22 cellular contexts compared by ENCODE assay signal in genomic region chr17:81565231-81565630, GRCh38. TPM values are rescaled to one million over a fixed set of nuclear protein-coding genes. Genes with fewer than 3 reads are reported as not detected.
DNase-seq lines count a peak whose midpoint lies in the region; ATAC-seq, FAIRE-seq and TF ChIP-seq lines count a peak whose summit lies in the region.
"Had no signal": no experiment of that assay in that cellular context is flagged by ENCODE, and none has a peak within 500 bp of the region (broad histone marks: within the 10 kb centered on the region; RNA-seq: fewer than 3 reads in every experiment).

No MANE protein-coding gene starts in this region.

- H3K4me1 Mint-ChIP-seq in endothelial cell (ENCODE audit: unreplicated experiment) (peaks cover 8% of the 10 kb centered on the region), nephron (peaks cover 30% of the 10 kb centered on the region), H9 (no peaks in the 10 kb centered on the region)
- H3K4me1 Mint-ChIP-seq: central memory CD8-positive, alpha-beta T cell had no signal

- no peaks in the 10 kb centered on the region for H3K23me2 ChIP-seq in H9 (ENCODE audit: insufficient read length, low read depth, low read length, poor library complexity, severe bottlenecking)

- DNase-seq in HepG2 (ENCODE audit: low spot score) (no peak), right lobe of liver (no peak), endothelial cell (ENCODE audit: low spot score) (no peak), upper lobe of right lung (no peak), SW 1271 (lab: John Stamatoyannopoulos, UW) (no peak), H9 (no peak)
- DNase-seq: activated B cell treated with CpG ODN at 0.5 μM for 24 hours; activated CD8-positive, alpha-beta T cell treated with anti-CD3 and anti-CD28 coated beads for 36 hours; activated naive CD4-positive, alpha-beta T cell treated with Interleukin-2 at 50 U/mL for 16 hours; activated T-cell treated with anti-CD3 and anti-CD28 coated beads, Interleukin-2, amount 50 U/mL, for 1 hour; amygdala; erythroblast; foreskin melanocyte; MM.1S; NCI-H748 treated with DMSO at 0.1 percent for 48 hours; substantia nigra had no signal

- H3K4me1 ChIP-seq in HepG2 (ENCODE audit: insufficient read depth, low read length) (no peaks in the 10 kb centered on the region), right lobe of liver (peaks cover 7 to 26% (median 16%) of the 10 kb centered on the region in 4 donors), upper lobe of right lung (peaks cover 25% of the 10 kb centered on the region), H9 (ENCODE audit: insufficient read depth, low read length) (no peaks in the 10 kb centered on the region)

- TF ChIP-seq RAD21 in HepG2 (CRISPR knock-in tag; IDR thresholded peaks at IDR 0.05) = no peak

- H3K4me3 Mint-ChIP-seq in endothelial cell (ENCODE audit: unreplicated experiment) (peak overlapping the region; percentile 73), nephron (no peak overlapping the region), H9 (no peak overlapping the region)
- H3K4me3 Mint-ChIP-seq: activated B cell treated with CpG ODN at 0.5 μM for 24 hours; activated CD8-positive, alpha-beta T cell treated with anti-CD3 and anti-CD28 coated beads for 36 hours; central memory CD8-positive, alpha-beta T cell had no signal

- H3K27me3 ChIP-seq in HepG2 (ENCODE audit: control insufficient read depth in 1 of 2, insufficient read depth in 2 of 2, low read length in 2 of 2) = no peaks in the 10 kb centered on the region
- H3K27me3 ChIP-seq in right lobe of liver = no peaks in the 10 kb centered on the region
- H3K27me3 ChIP-seq in upper lobe of right lung = no peaks in the 10 kb centered on the region
- no peaks in the 10 kb centered on the region for H3K27me3 ChIP-seq in H9 (ENCODE audit: insufficient read depth, low read length)
- H3K27me3 ChIP-seq: neutrophil had no signal

- H4K5ac ChIP-seq in H9 (ENCODE audit: insufficient read length, low read depth, low read length) = no peak overlapping the region

- no peak overlapping the region for H3K4me2 ChIP-seq in HepG2 (ENCODE audit: low read depth, low read length)
- no peak overlapping the region for H3K4me2 ChIP-seq in H9 (ENCODE audit: insufficient read depth, insufficient read length, low read length)

- no peak overlapping the region for H3K14ac ChIP-seq in H9 (ENCODE audit: insufficient read depth, low read length)

- WGBS in HepG2 (ENCODE audit: low lambda C conversion rate) = 95% methylated on average over 10 of the region's 16 CpGs
- 92% methylated on average over 6 of the region's 16 CpGs for WGBS in right lobe of liver (ENCODE audit: insufficient coverage, low coverage, low lambda C conversion rate, missing lambda C conversion rate)
- WGBS in H9 (ENCODE audit: extremely low coverage, insufficient read length, low lambda C conversion rate) = no CpG with 5 or more reads among the region's 16 CpGs

- H3K36me3 Mint-ChIP-seq in endothelial cell (ENCODE audit: low read depth, unreplicated experiment) (peaks cover 44% of the 10 kb centered on the region), nephron (ENCODE audit: low read depth) (peaks cover 74% of the 10 kb centered on the region), H9 (ENCODE audit: insufficient read depth in 1 of 3, low read depth in 3 of 3) (peaks cover 31 to 91% (median 83%) of the 10 kb centered on the region in 3 experiments; a peak in 6 of 7 replicates)

- H3K79me2 ChIP-seq in HepG2 (ENCODE audit: insufficient read depth, low read length) (no peaks in the 10 kb centered on the region), H9 (ENCODE audit: insufficient read depth, low read length) (no peaks in the 10 kb centered on the region)

- H3K56ac ChIP-seq in H9 (ENCODE audit: insufficient read length, low read depth, low read length) = no peak overlapping the region

- no peak overlapping the region for H2AK5ac ChIP-seq in H9 (ENCODE audit: insufficient read length, low read length)

- no peak overlapping the region for H2BK120ac ChIP-seq in H9 (ENCODE audit: low read depth, low read length, poor library complexity, severe bottlenecking)

- H3K9ac ChIP-seq in HepG2 (ENCODE audit: insufficient read depth, low read depth, low read length) = no peak overlapping the region
- no peak overlapping the region for H3K9ac ChIP-seq in H9 (ENCODE audit: extremely low read depth, insufficient read length, low read length)

- H3K27ac Mint-ChIP-seq in endothelial cell (ENCODE audit: unreplicated experiment) = peak overlapping the region; percentile 89
- H3K27ac Mint-ChIP-seq in nephron = peak overlapping the region; percentile 99 to 100 (median 99)
- H3K27ac Mint-ChIP-seq in H9 = no peak overlapping the region; a peak in 1 of 7 replicates
- H3K27ac Mint-ChIP-seq: activated B cell treated with CpG ODN at 0.5 μM for 24 hours; activated CD8-positive, alpha-beta T cell treated with anti-CD3 and anti-CD28 coated beads for 36 hours had no signal

- TF ChIP-seq POLR2A in HepG2 (IDR thresholded peaks at IDR 0.05; ENCODE audit: insufficient read depth in 1 of 2, low read depth in 2 of 2, low read length in 2 of 2) (no peak), right lobe of liver (IDR thresholded peaks at IDR 0.05) (no peak)

- H4K20me1 ChIP-seq in HepG2 (ENCODE audit: insufficient read depth, low read length) = no peaks in the 10 kb centered on the region
- H4K20me1 ChIP-seq in H9 (ENCODE audit: control insufficient read depth, insufficient read depth, insufficient read length) = no peaks in the 10 kb centered on the region

- in situ Hi-C loops in HepG2 (cut with HindIII; ENCODE audit: extremely low pct_ligation_motif_present, low pct_unique_long_range_greater_than_20kb) = no loop called here

- H3K4me3 ChIP-seq in HepG2 (replicated peaks in 1 of 3; ENCODE audit: insufficient read depth in 1 of 3, low read depth in 2 of 3, low read length in 3 of 3) (no peak overlapping the region), right lobe of liver (no peak overlapping the region), upper lobe of right lung (no peak overlapping the region)

- H3K23ac ChIP-seq in H9 (ENCODE audit: insufficient read length, low read depth, low read length) = no peak overlapping the region

- H3K9me3 ChIP-seq in HepG2 (ENCODE audit: low read length) (no peaks in the 10 kb centered on the region), right lobe of liver (no peaks in the 10 kb centered on the region), upper lobe of right lung (no peaks in the 10 kb centered on the region), H9 (ENCODE audit: control insufficient read depth, low read depth, low read length) (no peaks in the 10 kb centered on the region)
- H3K9me3 ChIP-seq: neutrophil had no signal

- H3K27ac ChIP-seq in HepG2 (ENCODE audit: extremely low read length, insufficient read depth, low read length) (no peak overlapping the region), right lobe of liver (no peak overlapping the region), upper lobe of right lung (peak overlapping the region; percentile 66), H9 (ENCODE audit: insufficient read length, low read depth, low read length) (no peak overlapping the region)
- H3K27ac ChIP-seq: neutrophil had no signal

- H3K18ac ChIP-seq in H9 (ENCODE audit: insufficient read length, low read depth, low read length) = no peak overlapping the region

- H2AFZ ChIP-seq in HepG2 (ENCODE audit: low read length) (no peak overlapping the region), H9 (ENCODE audit: low read length) (no peak overlapping the region)

- no peak overlapping the region for H2BK15ac ChIP-seq in H9 (ENCODE audit: low read depth, low read length)

- no peak overlapping the region for H2BK5ac ChIP-seq in H9 (ENCODE audit: insufficient read length, low read length)

- intact Hi-C loops in HepG2 (cut with micrococcal nuclease; ENCODE audit: unreplicated experiment) = no loop called here
- intact Hi-C loops in right lobe of liver (cut with DNase I) = no loop called here
- intact Hi-C loops in upper lobe of right lung (cut with DNase I) = no loop called here

- BruUV-seq in HepG2 (replicated peaks; lab: Mats Ljungman, UMichigan) = no TSS peak

- no peak overlapping the region for H3T11ph ChIP-seq in H9 (ENCODE audit: low read length)

- TF ChIP-seq CTCF in HepG2 (CRISPR knock-in tag; IDR thresholded peaks at IDR 0.05) (no peak), right lobe of liver (IDR thresholded peaks at IDR 0.05) (no peak), endothelial cell (IDR thresholded peaks at IDR 0.05; ENCODE audit: unreplicated experiment) (no peak), nephron (IDR thresholded peaks at IDR 0.05; ENCODE audit: unreplicated experiment in 3 of 3) (no peak), upper lobe of right lung (IDR thresholded peaks at IDR 0.05) (no peak), H9 (conservative IDR thresholded peaks at IDR 0.05) (no peak)

- H4K91ac ChIP-seq in H9 (ENCODE audit: insufficient read length, low read depth, low read length) = no peak overlapping the region

- ATAC-seq in HepG2 (no peak), right lobe of liver (no peak), upper lobe of right lung (no peak), GM21390 (IDR thresholded peaks at IDR 0.05; ENCODE audit: unreplicated experiment) (no peak)
- ATAC-seq: activated CD8-positive, alpha-beta T cell treated with anti-CD3 and anti-CD28 coated beads for 36 hours had no signal

- POLR2A ChIA-PET in HepG2 (lab: Yijun Ruan, JAX) = interaction anchor here (1.5 kb wide), 1 partner anchor 12 kb away, joined by 4 read pairs; no protein-coding TSS in a partner anchor

- H3K27me3 Mint-ChIP-seq in endothelial cell (ENCODE audit: unreplicated experiment) = peaks cover 2% of the 10 kb centered on the region
- no peaks in the 10 kb centered on the region for H3K27me3 Mint-ChIP-seq in nephron (ENCODE audit: low read depth)
- no peaks in the 10 kb centered on the region for H3K27me3 Mint-ChIP-seq in H9 (ENCODE audit: low read depth)
- H3K27me3 Mint-ChIP-seq: activated B cell treated with CpG ODN at 0.5 μM for 24 hours; activated CD8-positive, alpha-beta T cell treated with anti-CD3 and anti-CD28 coated beads for 36 hours; central memory CD8-positive, alpha-beta T cell; IgD-negative memory B cell had no signal

- no peak overlapping the region for H2BK20ac ChIP-seq in H9 (ENCODE audit: low read depth, low read length, poor library complexity, severe bottlenecking)

- no peak overlapping the region for H2BK12ac ChIP-seq in H9 (ENCODE audit: insufficient read length, low read depth, low read length)

- H3K4ac ChIP-seq in H9 (ENCODE audit: low read depth, low read length) = no peak overlapping the region

- no peak for FAIRE-seq in HepG2 (lab: Jason Lieb, UNC)
- FAIRE-seq: keratinocyte had no signal

- TF ChIP-seq EP300 in HepG2 (IDR thresholded peaks at IDR 0.05; ENCODE audit: low read depth in 2 of 2, low read length in 2 of 2) (no peak), HepG2 (CRISPR knock-in tag; IDR thresholded peaks at IDR 0.05; ENCODE audit: borderline replicate concordance) (no peak)

- H3K9me3 Mint-ChIP-seq in endothelial cell (ENCODE audit: unreplicated experiment) = no peaks in the 10 kb centered on the region
- H3K9me3 Mint-ChIP-seq in nephron = no peaks in the 10 kb centered on the region
- H3K9me3 Mint-ChIP-seq in H9 = no peaks in the 10 kb centered on the region
- H3K9me3 Mint-ChIP-seq: activated B cell treated with CpG ODN at 0.5 μM for 24 hours; activated CD8-positive, alpha-beta T cell treated with anti-CD3 and anti-CD28 coated beads for 36 hours; central memory CD8-positive, alpha-beta T cell; IgD-negative memory B cell had no signal

- CTCF ChIA-PET in HepG2 (lab: Yijun Ruan, JAX; ENCODE audit: low intra/inter-chr PET ratio, low total read pairs) = no interaction called here

- H3K36me3 ChIP-seq in HepG2 (replicated peaks in 1 of 2; ENCODE audit: control insufficient read depth in 1 of 2, insufficient read depth in 2 of 2, low read length in 2 of 2) = peaks cover 50 to 84% of the 10 kb centered on the region in 2 experiments
- peaks cover 0 to 80% (median 40%) of the 10 kb centered on the region in 4 donors for H3K36me3 ChIP-seq in right lobe of liver
- peaks cover 95% of the 10 kb centered on the region for H3K36me3 ChIP-seq in upper lobe of right lung

- H3K79me1 ChIP-seq in H9 (ENCODE audit: insufficient read depth, low read depth, low read length, poor library complexity, severe bottlenecking) = no peaks in the 10 kb centered on the region

- no peak overlapping the region for H4K8ac ChIP-seq in H9 (replicated peaks; ENCODE audit: insufficient read length, low read depth, low read length)

RNA-seq across cellular contexts. Expression of gene FAAP100, which starts 13.1 kb away (rescaled TPM):
- total RNA-seq in HepG2 (2016; rRNA removed; fragmentation: Illumina TruSeq; extraction: Trizol) (13.9 and 20.8 TPM in 2 replicates), right lobe of liver (10 to 100 TPM; 13.1 to 17.1 (median 15.2) TPM), endothelial cell (ENCODE audit: unreplicated experiment) (40.6 TPM), upper lobe of right lung (27.3 TPM), H9 (2021) (54.0 and 54.8 TPM in 2 replicates)
- total RNA-seq in HepG2 (2016; cell fraction: cytosol; rRNA removed; fragmentation: Illumina TruSeq; extraction: Trizol; ENCODE audit: low read depth) = 10.4 and 11.2 TPM in 2 replicates
- 11.4 and 20.4 TPM in 2 replicates for total RNA-seq in HepG2 (2016; cell fraction: insoluble cytoplasmic fraction; rRNA removed; fragmentation: Illumina TruSeq; extraction: Trizol)
- total RNA-seq in HepG2 (2016; cell fraction: membrane; rRNA removed; fragmentation: Illumina TruSeq; extraction: Trizol) = 23.6 and 25.4 TPM in 2 replicates
- 19.0 and 22.7 TPM in 2 replicates for total RNA-seq in HepG2 (2016; cell fraction: nucleus; rRNA removed; fragmentation: Illumina TruSeq; extraction: Trizol)
- polyA plus RNA-seq in HepG2 (2011; rRNA removed) = 7.6 and 11.1 TPM in 2 replicates
- polyA plus RNA-seq in HepG2 (2011; cell fraction: cytosol; rRNA removed) = 6.5 and 11.8 TPM in 2 replicates
- polyA plus RNA-seq in HepG2 (2011; cell fraction: nucleus; rRNA removed) = 37.4 and 38.6 TPM in 2 replicates
- 9.3 and 10.7 TPM in 2 replicates for polyA plus RNA-seq in HepG2 (2012)
- 6.1 and 6.4 TPM in 2 replicates for polyA plus RNA-seq in HepG2 (2016; cell fraction: cytosol; fragmentation: Illumina TruSeq; extraction: Trizol; ENCODE audit: low read depth)
- 13.7 and 17.1 TPM in 2 replicates for polyA plus RNA-seq in HepG2 (2016; cell fraction: insoluble cytoplasmic fraction; fragmentation: Illumina TruSeq; extraction: Trizol; ENCODE audit: low read depth)
- polyA plus RNA-seq in HepG2 (2016; cell fraction: membrane; fragmentation: Illumina TruSeq; extraction: Trizol; ENCODE audit: low read depth) = 14.4 and 16.7 TPM in 2 replicates
- 43.7 and 45.9 TPM in 2 replicates for polyA plus RNA-seq in HepG2 (2016; cell fraction: nucleus; fragmentation: Illumina TruSeq; extraction: Trizol; ENCODE audit: insufficient read depth, low read depth)
- 13.6 and 27.9 TPM in 2 replicates for polyA minus RNA-seq in HepG2 (2011; rRNA and poly(A)+ RNA removed; ENCODE audit: low replicate concordance)
- 7.7 and 8.2 TPM in 2 replicates for polyA minus RNA-seq in HepG2 (2011; cell fraction: cytosol; rRNA and poly(A)+ RNA removed)
- polyA minus RNA-seq in HepG2 (2011; cell fraction: nucleus; rRNA and poly(A)+ RNA removed) = 22.8 and 26.2 TPM in 2 replicates

RNA-seq across cellular contexts. Expression of gene FSCN2, which starts 37.1 kb away (rescaled TPM):
- total RNA-seq in HepG2 (2016; rRNA removed; fragmentation: Illumina TruSeq; extraction: Trizol) (not detected in 2 replicates), right lobe of liver (under 1 TPM in 1 of 6 experiments, not detected in 5; 0.22 TPM), endothelial cell (ENCODE audit: unreplicated experiment) (1.5 TPM), upper lobe of right lung (3.6 TPM), H9 (2021) (1.0 and 1.6 TPM in 2 replicates)
- total RNA-seq in HepG2 (2016; cell fraction: cytosol; rRNA removed; fragmentation: Illumina TruSeq; extraction: Trizol; ENCODE audit: low read depth) = not detected in 2 replicates
- total RNA-seq in HepG2 (2016; cell fraction: insoluble cytoplasmic fraction; rRNA removed; fragmentation: Illumina TruSeq; extraction: Trizol) = not detected in 2 replicates
- total RNA-seq in HepG2 (2016; cell fraction: membrane; rRNA removed; fragmentation: Illumina TruSeq; extraction: Trizol) = not detected in 2 replicates
- not detected in 2 replicates for total RNA-seq in HepG2 (2016; cell fraction: nucleus; rRNA removed; fragmentation: Illumina TruSeq; extraction: Trizol)
- 0.09 and 0.31 TPM in 2 replicates for polyA plus RNA-seq in HepG2 (2011; rRNA removed)
- polyA plus RNA-seq in HepG2 (2011; cell fraction: cytosol; rRNA removed) = 0.17 TPM in 2 replicates
- polyA plus RNA-seq in HepG2 (2011; cell fraction: nucleus; rRNA removed) = 2.2 and 2.8 TPM in 2 replicates
- polyA plus RNA-seq in HepG2 (2012) = 0.11 and 0.17 TPM in 2 replicates
- polyA plus RNA-seq in HepG2 (2016; cell fraction: cytosol; fragmentation: Illumina TruSeq; extraction: Trizol; ENCODE audit: low read depth) = not detected in 2 replicates
- not detected in 2 replicates for polyA plus RNA-seq in HepG2 (2016; cell fraction: insoluble cytoplasmic fraction; fragmentation: Illumina TruSeq; extraction: Trizol; ENCODE audit: low read depth)
- not detected in 2 replicates for polyA plus RNA-seq in HepG2 (2016; cell fraction: membrane; fragmentation: Illumina TruSeq; extraction: Trizol; ENCODE audit: low read depth)
- not detected in 2 replicates for polyA plus RNA-seq in HepG2 (2016; cell fraction: nucleus; fragmentation: Illumina TruSeq; extraction: Trizol; ENCODE audit: insufficient read depth, low read depth)
- polyA minus RNA-seq in HepG2 (2011; rRNA and poly(A)+ RNA removed; ENCODE audit: low replicate concordance) = 1.5 and 1.9 TPM in 2 replicates
- polyA minus RNA-seq in HepG2 (2011; cell fraction: cytosol; rRNA and poly(A)+ RNA removed) = not detected in 2 replicates
- polyA minus RNA-seq in HepG2 (2011; cell fraction: nucleus; rRNA and poly(A)+ RNA removed) = 0.75 and 0.77 TPM in 2 replicates
- polyA plus RNA-seq: keratinocyte had no signal

RNA-seq across cellular contexts. Expression of gene ACTG1, which starts 52.6 kb away (rescaled TPM):
- total RNA-seq in HepG2 (2016; rRNA removed; fragmentation: Illumina TruSeq; extraction: Trizol) = 973 and 1,028 TPM in 2 replicates
- total RNA-seq in HepG2 (2016; cell fraction: cytosol; rRNA removed; fragmentation: Illumina TruSeq; extraction: Trizol; ENCODE audit: low read depth) = 361 and 399 TPM in 2 replicates
- 848 and 989 TPM in 2 replicates for total RNA-seq in HepG2 (2016; cell fraction: insoluble cytoplasmic fraction; rRNA removed; fragmentation: Illumina TruSeq; extraction: Trizol)
- 986 and 1,002 TPM in 2 replicates for total RNA-seq in HepG2 (2016; cell fraction: membrane; rRNA removed; fragmentation: Illumina TruSeq; extraction: Trizol)
- total RNA-seq in HepG2 (2016; cell fraction: nucleus; rRNA removed; fragmentation: Illumina TruSeq; extraction: Trizol) = 479 and 519 TPM in 2 replicates
- polyA plus RNA-seq in HepG2 (2011; rRNA removed) = 1,138 and 1,217 TPM in 2 replicates
- polyA plus RNA-seq in HepG2 (2011; cell fraction: cytosol; rRNA removed) = 2,631 and 2,697 TPM in 2 replicates
- 3,693 and 3,967 TPM in 2 replicates for polyA plus RNA-seq in HepG2 (2011; cell fraction: nucleus; rRNA removed)
- 1,881 and 2,139 TPM in 2 replicates for polyA plus RNA-seq in HepG2 (2012)
- polyA plus RNA-seq in HepG2 (2016; cell fraction: cytosol; fragmentation: Illumina TruSeq; extraction: Trizol; ENCODE audit: low read depth) = 598 and 619 TPM in 2 replicates
- 1,358 and 1,713 TPM in 2 replicates for polyA plus RNA-seq in HepG2 (2016; cell fraction: insoluble cytoplasmic fraction; fragmentation: Illumina TruSeq; extraction: Trizol; ENCODE audit: low read depth)
- polyA plus RNA-seq in HepG2 (2016; cell fraction: membrane; fragmentation: Illumina TruSeq; extraction: Trizol; ENCODE audit: low read depth) = 1,224 and 1,364 TPM in 2 replicates
- polyA plus RNA-seq in HepG2 (2016; cell fraction: nucleus; fragmentation: Illumina TruSeq; extraction: Trizol; ENCODE audit: insufficient read depth, low read depth) = 1,038 and 1,070 TPM in 2 replicates
- 750 and 1,581 TPM in 2 replicates for polyA minus RNA-seq in HepG2 (2011; rRNA and poly(A)+ RNA removed; ENCODE audit: low replicate concordance)
- polyA minus RNA-seq in HepG2 (2011; cell fraction: cytosol; rRNA and poly(A)+ RNA removed) = 1,072 and 1,192 TPM in 2 replicates
- polyA minus RNA-seq in HepG2 (2011; cell fraction: nucleus; rRNA and poly(A)+ RNA removed) = 609 and 760 TPM in 2 replicates
- 1,000 to 10,000 TPM in 3 of 6 experiments, 100 to 1,000 TPM in 3; 218 to 2,508 (median 1,326) TPM for total RNA-seq in right lobe of liver
- total RNA-seq in endothelial cell (ENCODE audit: unreplicated experiment) = 4,184 TPM
- 2,193 TPM for total RNA-seq in upper lobe of right lung
- total RNA-seq in H9 (2021) = 4,136 and 4,160 TPM in 2 replicates

Comparison
In these comparisons a context has a peak if more than half of its experiments do, and no peak if none do; other contexts are left out.
1. H3K27ac Mint-ChIP-seq: peak in endothelial cell (single experiment) and nephron (3 of 3); none in H9 (0 of 3).